In the genomic region with DNA sequence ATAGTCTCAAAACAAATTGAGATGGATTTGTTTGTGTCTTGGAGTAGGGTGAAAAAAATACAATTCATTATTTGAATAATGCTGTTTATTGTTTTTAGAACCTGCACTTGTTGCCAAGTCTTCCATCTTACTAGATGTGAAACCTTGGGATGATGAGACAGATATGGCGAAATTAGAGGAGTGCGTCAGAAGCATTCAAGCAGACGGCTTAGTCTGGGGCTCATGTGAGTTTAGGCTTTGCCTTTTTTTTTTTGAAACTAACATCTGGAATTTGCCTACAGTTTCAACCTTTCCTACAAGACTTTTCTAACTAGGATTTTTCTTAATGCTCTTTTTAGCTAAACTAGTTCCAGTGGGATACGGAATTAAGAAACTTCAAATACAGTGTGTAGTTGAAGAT, we compare ENCODE assay signal across 8 cellular contexts. TPM values are rescaled to one million over a fixed set of nuclear protein-coding genes. Genes with fewer than 3 reads are reported as not detected.
A peak's percentile ranks its signal among the peaks of the same experiment; 100 is the strongest.
DNase-seq lines count a peak whose midpoint lies in the region; ATAC-seq, FAIRE-seq and TF ChIP-seq lines count a peak whose summit lies in the region.
"Not testable (repeated sequence)": the region's sequence is repeated elsewhere in the genome, so short reads cannot be mapped to it uniquely, and the experiment has no call there.

No MANE protein-coding gene starts in this region.

- ATAC-seq in DND-41 (ENCODE audit: insufficient read depth, low read depth); activated naive CD8-positive, alpha-beta T cell treated with anti-CD3 and anti-CD28 coated beads, Interleukin-2, amount 50 U/mL, for 24 hours: not testable (repeated sequence)

- not testable (repeated sequence) for DNase-seq in DND-41; activated T-cell treated with anti-CD3 and anti-CD28 coated beads, Interleukin-2, amount 50 U/mL, for 24 hours; activated naive CD8-positive, alpha-beta T cell treated with anti-CD3 and anti-CD28 coated beads, Interleukin-2, amount 50 U/mL, for 24 hours; endothelial cell of umbilical vein (ENCODE audit: low read depth, low spot score); mesothelial cell of epicardium (ENCODE audit: low spot score in 2 of 2, unreplicated experiment in 2 of 2)
- DNase-seq in MV-4-11 (lab: John Stamatoyannopoulos, UW): peak; percentile 6

- peaks cover 32% of the 10 kb centered on the region; the same call in 1 of the 2 replicates for H4K20me1 ChIP-seq in DND-41 (ENCODE audit: insufficient read depth, low read length)
- H4K20me1 ChIP-seq in endothelial cell of umbilical vein (replicated peaks; ENCODE audit: control insufficient read depth, extremely low read depth, insufficient read depth, low read length): not testable (repeated sequence)

- H2AFZ ChIP-seq in DND-41 (ENCODE audit: low read depth, low read length); endothelial cell of umbilical vein (ENCODE audit: low read depth, low read length): not testable (repeated sequence)

- BruUV-seq in endothelial cell of umbilical vein (replicated peaks; lab: Mats Ljungman, UMichigan): not testable (repeated sequence)

- H3K36me3 ChIP-seq in DND-41 (ENCODE audit: insufficient read depth, low read length): peaks cover 44% of the 10 kb centered on the region
- H3K36me3 ChIP-seq in endothelial cell of umbilical vein (ENCODE audit: control insufficient read depth in 2 of 2, extremely low read depth in 1 of 2, insufficient read depth in 2 of 2, low read length in 2 of 2): peaks cover 3 to 23% of the 10 kb centered on the region in 2 experiments

- TF ChIP-seq POLR2A in endothelial cell of umbilical vein (IDR thresholded peaks at IDR 0.05; ENCODE audit: low read depth, low read length): not testable (repeated sequence)

- not testable (repeated sequence) for H3K27ac ChIP-seq in DND-41 (ENCODE audit: low read length); endothelial cell of umbilical vein (ENCODE audit: insufficient read depth, low read depth, low read length)

- CTCF ChIA-PET in endothelial cell of umbilical vein (lab: Charles Lee): not testable (repeated sequence)

- not testable (repeated sequence) for H3K4me3 Mint-ChIP-seq in T-helper 1 cell treated with Interleukin-12 subunit alpha and Interleukin-12 subunit beta and Interleukin-4 antibody, amounts not matched to agents 30 μg/mL and 1 μg/mL, for 36 hours
- peak overlapping the region; percentile 98 for H3K4me3 Mint-ChIP-seq in activated T-cell treated with anti-CD3 and anti-CD28 coated beads, Interleukin-2, amount 50 U/mL, for 24 hours
- peak overlapping the region; percentile 88 for H3K4me3 Mint-ChIP-seq in activated naive CD8-positive, alpha-beta T cell treated with anti-CD3 and anti-CD28 coated beads, Interleukin-2, amount 50 U/mL, for 24 hours
- peak overlapping the region; percentile 26 for H3K4me3 Mint-ChIP-seq in mesothelial cell of epicardium
- H3K4me3 Mint-ChIP-seq in stimulated activated naive CD8-positive, alpha-beta T cell treated with anti-CD3 and anti-CD28 coated beads, Interleukin-15, Interleukin-2, amounts not matched to agents 100 ng/mL and 50 ng/mL, for 24 hours: peak overlapping the region; percentile 93

- intact Hi-C loops in endothelial cell of umbilical vein (cut with micrococcal nuclease): loop anchor here (5.0 kb wide), 1 partner anchor 230 kb away; no protein-coding TSS in a partner anchor

- not testable (repeated sequence) for TF ChIP-seq CTCF in DND-41 (IDR thresholded peaks at IDR 0.05; ENCODE audit: borderline replicate concordance, extremely low read depth, low read length, poor library complexity, severe bottlenecking); endothelial cell of umbilical vein (IDR thresholded peaks at IDR 0.05; ENCODE audit: extremely low read depth in 1 of 2, insufficient read depth in 1 of 2, low read depth in 1 of 2, low read length in 2 of 2); mesothelial cell of epicardium (IDR thresholded peaks at IDR 0.05; ENCODE audit: unreplicated experiment)

- H3K4me1 ChIP-seq in DND-41 (ENCODE audit: insufficient read depth, low read length) (peaks cover 34% of the 10 kb centered on the region), endothelial cell of umbilical vein (ENCODE audit: control insufficient read depth, extremely low read depth, insufficient read depth, low read length) (peaks cover 21% of the 10 kb centered on the region)

- H3K27me3 ChIP-seq in DND-41 (ENCODE audit: insufficient read depth, low read length, poor library complexity); endothelial cell of umbilical vein (ENCODE audit: control insufficient read depth in 2 of 2, insufficient read depth in 2 of 2, low read length in 2 of 2): not testable (repeated sequence)

- not testable (repeated sequence) for H3K27me3 Mint-ChIP-seq in T-helper 1 cell treated with Interleukin-12 subunit alpha and Interleukin-12 subunit beta and Interleukin-4 antibody, amounts not matched to agents 30 μg/mL and 1 μg/mL, for 36 hours (ENCODE audit: low read depth); activated T-cell treated with anti-CD3 and anti-CD28 coated beads, Interleukin-2, amount 50 U/mL, for 24 hours; activated naive CD8-positive, alpha-beta T cell treated with anti-CD3 and anti-CD28 coated beads, Interleukin-2, amount 50 U/mL, for 24 hours; mesothelial cell of epicardium (ENCODE audit: low read depth); stimulated activated naive CD8-positive, alpha-beta T cell treated with anti-CD3 and anti-CD28 coated beads, Interleukin-15, Interleukin-2, amounts not matched to agents 100 ng/mL and 50 ng/mL, for 24 hours

- H3K9me1 ChIP-seq in endothelial cell of umbilical vein (replicated peaks; ENCODE audit: control insufficient read depth, extremely low read depth, insufficient read depth, low read length): not testable (repeated sequence)

- not testable (repeated sequence) for FAIRE-seq in endothelial cell of umbilical vein (lab: Jason Lieb, UNC)

- H3K27ac Mint-ChIP-seq in T-helper 1 cell treated with Interleukin-12 subunit alpha and Interleukin-12 subunit beta and Interleukin-4 antibody, amounts not matched to agents 30 μg/mL and 1 μg/mL, for 36 hours: peak overlapping the region; percentile 36
- H3K27ac Mint-ChIP-seq in activated T-cell treated with anti-CD3 and anti-CD28 coated beads, Interleukin-2, amount 50 U/mL, for 24 hours: peak overlapping the region; percentile 100
- H3K27ac Mint-ChIP-seq in activated naive CD8-positive, alpha-beta T cell treated with anti-CD3 and anti-CD28 coated beads, Interleukin-2, amount 50 U/mL, for 24 hours: peak overlapping the region; percentile 87
- not testable (repeated sequence) for H3K27ac Mint-ChIP-seq in mesothelial cell of epicardium
- peak overlapping the region; percentile 94 for H3K27ac Mint-ChIP-seq in stimulated activated naive CD8-positive, alpha-beta T cell treated with anti-CD3 and anti-CD28 coated beads, Interleukin-15, Interleukin-2, amounts not matched to agents 100 ng/mL and 50 ng/mL, for 24 hours

- peaks cover 38% of the 10 kb centered on the region for H3K4me1 Mint-ChIP-seq in T-helper 1 cell treated with Interleukin-12 subunit alpha and Interleukin-12 subunit beta and Interleukin-4 antibody, amounts not matched to agents 30 μg/mL and 1 μg/mL, for 36 hours (ENCODE audit: low read depth)
- peaks cover 41% of the 10 kb centered on the region for H3K4me1 Mint-ChIP-seq in activated T-cell treated with anti-CD3 and anti-CD28 coated beads, Interleukin-2, amount 50 U/mL, for 24 hours (ENCODE audit: low read depth)
- peaks cover 48% of the 10 kb centered on the region for H3K4me1 Mint-ChIP-seq in activated naive CD8-positive, alpha-beta T cell treated with anti-CD3 and anti-CD28 coated beads, Interleukin-2, amount 50 U/mL, for 24 hours
- peaks cover 24% of the 10 kb centered on the region for H3K4me1 Mint-ChIP-seq in mesothelial cell of epicardium
- peaks cover 42% of the 10 kb centered on the region for H3K4me1 Mint-ChIP-seq in stimulated activated naive CD8-positive, alpha-beta T cell treated with anti-CD3 and anti-CD28 coated beads, Interleukin-15, Interleukin-2, amounts not matched to agents 100 ng/mL and 50 ng/mL, for 24 hours (ENCODE audit: low read depth)

- not testable (repeated sequence) for H3K9me3 Mint-ChIP-seq in T-helper 1 cell treated with Interleukin-12 subunit alpha and Interleukin-12 subunit beta and Interleukin-4 antibody, amounts not matched to agents 30 μg/mL and 1 μg/mL, for 36 hours; activated T-cell treated with anti-CD3 and anti-CD28 coated beads, Interleukin-2, amount 50 U/mL, for 24 hours; activated naive CD8-positive, alpha-beta T cell treated with anti-CD3 and anti-CD28 coated beads, Interleukin-2, amount 50 U/mL, for 24 hours; mesothelial cell of epicardium; stimulated activated naive CD8-positive, alpha-beta T cell treated with anti-CD3 and anti-CD28 coated beads, Interleukin-15, Interleukin-2, amounts not matched to agents 100 ng/mL and 50 ng/mL, for 24 hours

- peaks cover 46% of the 10 kb centered on the region for H3K36me3 Mint-ChIP-seq in T-helper 1 cell treated with Interleukin-12 subunit alpha and Interleukin-12 subunit beta and Interleukin-4 antibody, amounts not matched to agents 30 μg/mL and 1 μg/mL, for 36 hours (ENCODE audit: low read depth)
- H3K36me3 Mint-ChIP-seq in activated T-cell treated with anti-CD3 and anti-CD28 coated beads, Interleukin-2, amount 50 U/mL, for 24 hours (ENCODE audit: low read depth): peaks cover 89% of the 10 kb centered on the region
- H3K36me3 Mint-ChIP-seq in activated naive CD8-positive, alpha-beta T cell treated with anti-CD3 and anti-CD28 coated beads, Interleukin-2, amount 50 U/mL, for 24 hours (ENCODE audit: low read depth): peaks cover 65% of the 10 kb centered on the region
- H3K36me3 Mint-ChIP-seq in mesothelial cell of epicardium: peaks cover 33% of the 10 kb centered on the region
- H3K36me3 Mint-ChIP-seq in stimulated activated naive CD8-positive, alpha-beta T cell treated with anti-CD3 and anti-CD28 coated beads, Interleukin-15, Interleukin-2, amounts not matched to agents 100 ng/mL and 50 ng/mL, for 24 hours (ENCODE audit: low read depth): peaks cover 57% of the 10 kb centered on the region

- H3K79me2 ChIP-seq in DND-41 (ENCODE audit: insufficient read depth, low read length) (peaks cover 58% of the 10 kb centered on the region), endothelial cell of umbilical vein (ENCODE audit: control insufficient read depth, insufficient read depth, low read length) (peaks cover 53% of the 10 kb centered on the region)

- peak overlapping the region; percentile 82; the same call in 1 of the 2 replicates for H3K9ac ChIP-seq in DND-41 (ENCODE audit: low read depth, low read length)
- not testable (repeated sequence) for H3K9ac ChIP-seq in endothelial cell of umbilical vein (replicated peaks; ENCODE audit: extremely low read depth, insufficient read depth, low read length)

- POLR2A ChIA-PET in endothelial cell of umbilical vein (lab: Charles Lee): not testable (repeated sequence)

- H3K4me3 ChIP-seq in DND-41 (ENCODE audit: low read depth in 1 of 2, low read length in 2 of 2); endothelial cell of umbilical vein (replicated peaks in 1 of 3; ENCODE audit: insufficient read depth in 1 of 3, low read depth in 1 of 3, low read length in 3 of 3): not testable (repeated sequence)

- dilution Hi-C loops in endothelial cell of umbilical vein (cut with MboI; ENCODE audit: extremely low pct_ligation_motif_present, low sequenced_read_pairs): not testable (repeated sequence)

- H3K9me3 ChIP-seq in DND-41 (ENCODE audit: insufficient read depth, low read length, severe bottlenecking); endothelial cell of umbilical vein (replicated peaks; ENCODE audit: control insufficient read depth, insufficient read depth, low read length): not testable (repeated sequence)

- H3K4me2 ChIP-seq in DND-41 (ENCODE audit: insufficient read depth, low read length): peak overlapping the region; percentile 81; the same call in 1 of the 2 replicates
- H3K4me2 ChIP-seq in endothelial cell of umbilical vein (ENCODE audit: insufficient read depth, low read length): peak overlapping the region; percentile 60

RNA-seq across cellular contexts. Expression of a gene that starts 2.7 kb away (rescaled TPM):
- total RNA-seq in endothelial cell of umbilical vein: 558 and 576 TPM in 2 replicates
- 378 and 454 TPM in 2 replicates for polyA plus RNA-seq in endothelial cell of umbilical vein
- polyA plus RNA-seq in endothelial cell of umbilical vein (2011; cell fraction: cytosol; rRNA removed): 595 and 669 TPM in 2 replicates
- 202 and 315 TPM in 2 replicates for polyA plus RNA-seq in endothelial cell of umbilical vein (2011; cell fraction: nucleus; rRNA removed)
- 742 and 907 TPM in 2 replicates for polyA plus RNA-seq in endothelial cell of umbilical vein (2012)
- 300 and 371 TPM in 2 replicates for polyA minus RNA-seq in endothelial cell of umbilical vein
- polyA minus RNA-seq in endothelial cell of umbilical vein (2011; cell fraction: cytosol; rRNA and poly(A)+ RNA removed): 182 TPM
- polyA minus RNA-seq in endothelial cell of umbilical vein (2011; cell fraction: nucleus; rRNA and poly(A)+ RNA removed): 94.2 and 126 TPM in 2 replicates
- total RNA-seq in mesothelial cell of epicardium: 483 to 501 TPM (median 491 TPM) in 3 replicates

RNA-seq across cellular contexts. Expression of a gene that starts 3.1 kb away (rescaled TPM):
- total RNA-seq in endothelial cell of umbilical vein: 93.2 and 95.5 TPM in 2 replicates
- polyA plus RNA-seq in endothelial cell of umbilical vein: 34.0 and 49.8 TPM in 2 replicates
- 69.7 and 70.4 TPM in 2 replicates for polyA plus RNA-seq in endothelial cell of umbilical vein (2011; cell fraction: cytosol; rRNA removed)
- polyA plus RNA-seq in endothelial cell of umbilical vein (2011; cell fraction: nucleus; rRNA removed): 65.7 and 87.2 TPM in 2 replicates
- 68.3 and 101 TPM in 2 replicates for polyA plus RNA-seq in endothelial cell of umbilical vein (2012)
- 89.6 and 111 TPM in 2 replicates for polyA minus RNA-seq in endothelial cell of umbilical vein
- 40.5 TPM for polyA minus RNA-seq in endothelial cell of umbilical vein (2011; cell fraction: cytosol; rRNA and poly(A)+ RNA removed)
- 38.3 and 48.7 TPM in 2 replicates for polyA minus RNA-seq in endothelial cell of umbilical vein (2011; cell fraction: nucleus; rRNA and poly(A)+ RNA removed)
- 59.6 to 62.5 TPM (median 61.5 TPM) in 3 replicates for total RNA-seq in mesothelial cell of epicardium
